13 cellular contexts compared by ENCODE assay signal in genomic region chr9:134575817-134576176, GRCh38.
DNase-seq lines count a peak whose midpoint lies in the region; ATAC-seq and TF ChIP-seq lines count a peak whose summit lies in the region.
"Had no signal": no experiment of that assay in that cellular context is flagged by ENCODE, and none has a peak within 500 bp of the region (broad histone marks: within the 10 kb centered on the region; RNA-seq: fewer than 3 reads in every experiment).

No MANE protein-coding gene starts in this region.

- H4K91ac ChIP-seq in neuronal stem cell (ENCODE audit: low read depth, low read length, poor library complexity), result no peak overlapping the region

- no peak overlapping the region for H2BK5ac ChIP-seq in neuronal stem cell (ENCODE audit: low read length)

- H2AK5ac ChIP-seq in neuronal stem cell (ENCODE audit: low read depth, low read length), result no peak overlapping the region

- no peak overlapping the region for H3K9ac ChIP-seq in neuronal stem cell (ENCODE audit: low read depth, low read length, poor library complexity)

- no peak for TF ChIP-seq POLR2A in esophagus muscularis mucosa (IDR thresholded peaks at IDR 0.05; ENCODE audit: low read depth)

- no peak overlapping the region for H3K23ac ChIP-seq in neuronal stem cell (ENCODE audit: low read depth, low read length, poor library complexity)

- peaks cover 0 to 10% of the 10 kb centered on the region in 2 donors for H3K9me3 ChIP-seq in right atrium auricular region
- H3K9me3 ChIP-seq in esophagus muscularis mucosa, result no peaks in the 10 kb centered on the region
- H3K9me3 ChIP-seq in neuronal stem cell (replicated peaks in 1 of 2; ENCODE audit: control insufficient read depth in 2 of 2, insufficient read depth in 1 of 2, low read depth in 1 of 2, low read length in 2 of 2), result peaks cover 0 to 1% of the 10 kb centered on the region in 2 donors
- H3K9me3 ChIP-seq: Caco-2 had no signal

- DNase-seq in right atrium auricular region (ENCODE audit: low spot score) (peak; percentile 26), left cardiac atrium (no peak), esophagus muscularis mucosa (ENCODE audit: extremely low spot score) (peak; percentile 29), neuronal stem cell (ENCODE audit: low spot score) (no peak), NAMALWA (ENCODE audit: low spot score) (no peak), NCI-H1048 (lab: John Stamatoyannopoulos, UW) (no peak)
- DNase-seq: Caco-2, KBM-7, NCI-H187 treated with DMSO at 0.1 percent for 48 hours, NCI-H82, SHP77 had no signal

- no peak overlapping the region for H3K4me3 ChIP-seq in right atrium auricular region
- no peak overlapping the region for H3K4me3 ChIP-seq in esophagus muscularis mucosa
- no peak overlapping the region for H3K4me3 ChIP-seq in neuronal stem cell (ENCODE audit: low read length in 2 of 2)

- no peak overlapping the region for H3K27ac ChIP-seq in right atrium auricular region
- H3K27ac ChIP-seq in esophagus muscularis mucosa (replicated peaks in 1 of 4), result no peak overlapping the region
- H3K27ac ChIP-seq in neuronal stem cell (replicated peaks; ENCODE audit: low read length), result no peak overlapping the region

- TF ChIP-seq EP300 in esophagus muscularis mucosa (IDR thresholded peaks at IDR 0.05), result no peak

- H3K4me1 ChIP-seq in right atrium auricular region (no peaks in the 10 kb centered on the region), esophagus muscularis mucosa (no peaks in the 10 kb centered on the region), neuronal stem cell (ENCODE audit: control insufficient read depth in 2 of 2, insufficient read depth in 1 of 2, low read depth in 1 of 2, low read length in 2 of 2) (peaks cover 0 to 3% of the 10 kb centered on the region in 2 donors)

- no peak overlapping the region for H2BK120ac ChIP-seq in neuronal stem cell (ENCODE audit: low read depth, low read length)

- no peaks in the 10 kb centered on the region for H3K79me1 ChIP-seq in neuronal stem cell (ENCODE audit: low read depth, low read length)

- peak overlapping the region; percentile 32 for H3K18ac ChIP-seq in neuronal stem cell (ENCODE audit: low read length)

- ATAC-seq in left cardiac atrium (no peak), HG03039 (IDR thresholded peaks at IDR 0.05; ENCODE audit: unreplicated experiment) (no peak)
- ATAC-seq: Panc1 had no signal

- TF ChIP-seq CTCF in right atrium auricular region (IDR thresholded peaks at IDR 0.05), result no peak
- no peak for TF ChIP-seq CTCF in esophagus muscularis mucosa (IDR thresholded peaks at IDR 0.05)

- H2BK15ac ChIP-seq in neuronal stem cell (ENCODE audit: low read length), result no peak overlapping the region

- no peak overlapping the region for H3K4me2 ChIP-seq in neuronal stem cell (ENCODE audit: insufficient read depth, low read length, poor library complexity, severe bottlenecking)

- H2AFZ ChIP-seq in neuronal stem cell (ENCODE audit: low read length), result no peak overlapping the region

- H2BK12ac ChIP-seq in neuronal stem cell (ENCODE audit: low read length), result no peak overlapping the region

- no peak overlapping the region for H3K14ac ChIP-seq in neuronal stem cell (ENCODE audit: low read length)

- H3K36me3 ChIP-seq in right atrium auricular region, result no peaks in the 10 kb centered on the region
- H3K36me3 ChIP-seq in esophagus muscularis mucosa, result no peaks in the 10 kb centered on the region
- H3K36me3 ChIP-seq in neuronal stem cell (replicated peaks in 1 of 2; ENCODE audit: control insufficient read depth in 2 of 2, insufficient read depth in 2 of 2, low read length in 2 of 2), result no peaks in the 10 kb centered on the region

- H3K27me3 ChIP-seq in right atrium auricular region (no peaks in the 10 kb centered on the region), esophagus muscularis mucosa (no peaks in the 10 kb centered on the region), neuronal stem cell (ENCODE audit: control insufficient read depth in 3 of 3, insufficient read depth in 3 of 3, low read depth in 1 of 3, low read length in 3 of 3) (no peaks in the 10 kb centered on the region)

- no peak overlapping the region for H3K4ac ChIP-seq in neuronal stem cell (ENCODE audit: low read length)

- intact Hi-C loops in left cardiac atrium (cut with DNase I) (no loop called here), esophagus muscularis mucosa (cut with DNase I) (no loop called here)

- H4K8ac ChIP-seq in neuronal stem cell (ENCODE audit: low read depth, low read length), result no peak overlapping the region

- WGBS in esophagus muscularis mucosa, result 75% methylated on average over 5 of the region's 5 CpGs
- WGBS in neuronal stem cell (ENCODE audit: extremely low coverage in 2 of 2, insufficient read length in 2 of 2, insufficient replicate concordance in 1 of 2), 2 donors, result no CpG with 5 or more reads among the region's 5 CpGs

Comparison
In these comparisons a context has a peak if more than half of its experiments do, and no peak if none do; other contexts are left out.
1. DNase-seq: peak in right atrium auricular region (single experiment) and esophagus muscularis mucosa (single experiment); none in left cardiac atrium (single experiment), neuronal stem cell (single experiment), NAMALWA (single experiment) and NCI-H1048 (single experiment).